In genomic region chr6:140752234-140752633, GRCh38 we compare ENCODE assay signal across 27 cellular contexts.
"Had no signal": no experiment of that assay in that cellular context is flagged by ENCODE, and none has a peak within 500 bp of the region (broad histone marks: within the 10 kb centered on the region; RNA-seq: fewer than 3 reads in every experiment).

No MANE protein-coding gene starts in this region.

- FAIRE-seq: urothelium cell line had no signal

- DNase-seq: stimulated activated CD4-positive, alpha-beta T cell treated with anti-CD3 and anti-CD28 coated beads, Interleukin-2, amount 100 ng/mL, for 48 hours; stimulated activated CD4-positive, alpha-beta T cell treated with anti-CD3 and anti-CD28 coated beads, Interleukin-4, amount 100 ng/mL, for 1 hour; stimulated activated CD4-positive, alpha-beta T cell treated with anti-CD3 and anti-CD28 coated beads, Interleukin-4, amount 100 ng/mL, for 24 hours; stimulated activated CD4-positive, alpha-beta T cell treated with anti-CD3 and anti-CD28 coated beads, Interleukin-4, amount 100 ng/mL, for 4 hours; stimulated activated CD8-positive, alpha-beta memory T cell treated with anti-CD3 and anti-CD28 coated beads, Interleukin-4, amount 100 ng/mL, for 48 hours; stimulated activated naive B cell treated with anti-CD40 and anti-IgM and Interleukin-4, amounts not matched to agents 10 μg/mL and 1 μg/mL and 100 μg/mL, for 72 hours; stimulated activated naive CD4-positive, alpha-beta T cell; stimulated activated naive CD4-positive, alpha-beta T cell treated with Interleukin-2 at 50 U/mL for 16 hours; stimulated activated naive CD8-positive, alpha-beta T cell treated with anti-CD3 and anti-CD28 coated beads, Interleukin-15, amount 100 ng/mL, for 72 hours; stimulated activated naive CD8-positive, alpha-beta T cell treated with anti-CD3 and anti-CD28 coated beads, Interleukin-15, Interleukin-2, amounts not matched to agents 100 U/mL and 50 U/mL, for 24 hours; stomach; substantia nigra; testis; thyroid gland; tibial artery; transverse colon; trophoblast cell; upper lobe of left lung; upper lobe of right lung; uterus had no signal

- H3K9me3 ChIP-seq: testis, thoracic aorta, thyroid gland, transverse colon, upper lobe of right lung, uterus, vagina had no signal

- H3K27ac ChIP-seq: stomach, suprapubic skin, testis, thoracic aorta, thyroid gland, tibial artery, tibial nerve, transverse colon, upper lobe of left lung, upper lobe of right lung, uterus, vagina had no signal

- H3K4me3 ChIP-seq: stomach, suprapubic skin, testis, thoracic aorta, thyroid gland, tibial artery, tibial nerve, transverse colon, upper lobe of left lung, upper lobe of right lung, uterus, vagina had no signal

- H3K36me3 ChIP-seq: stomach, suprapubic skin, thoracic aorta, thyroid gland, tibial artery, tibial nerve, transverse colon, upper lobe of left lung, upper lobe of right lung, uterus, vagina had no signal

- H3K4me1 ChIP-seq: stomach, suprapubic skin, testis, thyroid gland, tibial artery, tibial nerve, transverse colon, upper lobe of left lung, upper lobe of right lung, uterus, vagina had no signal

- H3K27me3 ChIP-seq: stomach, suprapubic skin, testis, thyroid gland, tibial artery, tibial nerve, transverse colon, upper lobe of left lung, upper lobe of right lung, uterus, vagina had no signal

- ATAC-seq: stimulated activated effector memory CD8-positive, alpha-beta T cell treated with anti-CD3 and anti-CD28 coated beads, Interleukin-12 subunit alpha, Interleukin-12 subunit beta, amount 100 ng/mL, for 72 hours; stimulated activated memory B cell treated with anti-CD40 and anti-IgM and Interleukin-4, amounts not matched to agents 10 μg/mL and 1 μg/mL and 100 μg/mL, for 72 hours; stimulated activated naive B cell treated with anti-CD40 and anti-IgM and Interleukin-4, amounts not matched to agents 10 μg/mL and 1 μg/mL and 100 μg/mL, for 72 hours; stimulated activated naive CD8-positive, alpha-beta T cell treated with anti-CD3 and anti-CD28 coated beads, Interleukin-15, amount 100 ng/mL, for 72 hours; stimulated activated naive CD8-positive, alpha-beta T cell treated with anti-CD3 and anti-CD28 coated beads, Interleukin-15, Interleukin-2, amounts not matched to agents 100 U/mL and 50 U/mL, for 24 hours; upper lobe of right lung had no signal
